In genomic region chr4:41108481-41108880, GRCh38 we compare ENCODE assay signal across 20 cellular contexts.
DNase-seq lines count a peak whose midpoint lies in the region; ATAC-seq, FAIRE-seq and TF ChIP-seq lines count a peak whose summit lies in the region.
"Had no signal": no experiment of that assay in that cellular context is flagged by ENCODE, and none has a peak within 500 bp of the region (broad histone marks: within the 10 kb centered on the region; RNA-seq: fewer than 3 reads in every experiment).

No MANE protein-coding gene starts in this region.

- H3K4me3 ChIP-seq in breast epithelium: no peak overlapping the region
- H3K4me3 ChIP-seq: BLaER1 treated with 17β-estradiol and CSF1 and Interleukin-3, amounts not matched to agents 10 nM and 100 nM had no signal

- H3K4me1 ChIP-seq in breast epithelium: no peaks in the 10 kb centered on the region

- H3K4me1 Mint-ChIP-seq in MCF 10A (ENCODE audit: insufficient read depth, unreplicated experiment): peaks cover 8% of the 10 kb centered on the region
- H3K4me1 Mint-ChIP-seq in activated CD8-positive, alpha-beta T cell treated with anti-CD3 and anti-CD28 coated beads, Interleukin-2, amount 10 ng/mL, durations not matched to agents 7 days and 5 days (ENCODE audit: low read depth): no peaks in the 10 kb centered on the region
- H3K4me1 Mint-ChIP-seq: B cell had no signal

- H3K27ac Mint-ChIP-seq in MCF 10A (ENCODE audit: low read depth, unreplicated experiment): peak overlapping the region; percentile 17
- H3K27ac Mint-ChIP-seq in activated CD8-positive, alpha-beta T cell treated with anti-CD3 and anti-CD28 coated beads, Interleukin-2, amount 10 ng/mL, durations not matched to agents 7 days and 5 days: no peak overlapping the region
- H3K27ac Mint-ChIP-seq: B cell; CD8-positive, alpha-beta T cell had no signal

- no peaks in the 10 kb centered on the region for H3K9me3 ChIP-seq in breast epithelium

- peak; percentile 54 for FAIRE-seq in HTR-8/SVneo (lab: Jason Lieb, UNC)
- FAIRE-seq: GM12891, GM19239, H54 had no signal

- intact Hi-C loops in MCF 10A (cut with micrococcal nuclease) (no loop called here), breast epithelium (cut with DNase I; ENCODE audit: low total_unique reads) (no loop called here)

- H3K27me3 Mint-ChIP-seq in MCF 10A (ENCODE audit: insufficient read depth, unreplicated experiment): no peaks in the 10 kb centered on the region
- H3K27me3 Mint-ChIP-seq in activated CD8-positive, alpha-beta T cell treated with anti-CD3 and anti-CD28 coated beads, Interleukin-2, amount 10 ng/mL, durations not matched to agents 7 days and 5 days (ENCODE audit: low read depth): no peaks in the 10 kb centered on the region
- H3K27me3 Mint-ChIP-seq: B cell had no signal

- TF ChIP-seq POLR2A in breast epithelium (IDR thresholded peaks at IDR 0.05): no peak

- no peak overlapping the region for H3K4me3 Mint-ChIP-seq in MCF 10A (ENCODE audit: unreplicated experiment)
- no peak overlapping the region for H3K4me3 Mint-ChIP-seq in activated CD8-positive, alpha-beta T cell treated with anti-CD3 and anti-CD28 coated beads, Interleukin-2, amount 10 ng/mL, durations not matched to agents 7 days and 5 days
- H3K4me3 Mint-ChIP-seq: B cell; CD8-positive, alpha-beta T cell had no signal

- H3K9me3 Mint-ChIP-seq in MCF 10A (ENCODE audit: unreplicated experiment): no peaks in the 10 kb centered on the region
- H3K9me3 Mint-ChIP-seq in activated CD8-positive, alpha-beta T cell treated with anti-CD3 and anti-CD28 coated beads, Interleukin-2, amount 10 ng/mL, durations not matched to agents 7 days and 5 days (ENCODE audit: insufficient read depth): no peaks in the 10 kb centered on the region

- POLR2A ChIA-PET in MCF 10A (lab: Yijun Ruan, JAX): no interaction called here
- POLR2A ChIA-PET in activated CD8-positive, alpha-beta T cell treated with anti-CD3 and anti-CD28 coated beads, Interleukin-2, amount 10 ng/mL, durations not matched to agents 7 days and 5 days (lab: Charles Lee): no interaction called here

- H3K27ac ChIP-seq in breast epithelium (no peak overlapping the region), substantia nigra (ENCODE audit: low read depth, low read length, poor library complexity, severe bottlenecking) (peak overlapping the region; percentile 12)
- H3K27ac ChIP-seq: BLaER1 treated with 17β-estradiol and CSF1 and Interleukin-3, amounts not matched to agents 10 nM and 100 nM had no signal

- H3K36me3 Mint-ChIP-seq in MCF 10A (ENCODE audit: insufficient read depth, unreplicated experiment): peaks cover 34% of the 10 kb centered on the region
- no peaks in the 10 kb centered on the region for H3K36me3 Mint-ChIP-seq in activated CD8-positive, alpha-beta T cell treated with anti-CD3 and anti-CD28 coated beads, Interleukin-2, amount 10 ng/mL, durations not matched to agents 7 days and 5 days (ENCODE audit: low read depth)
- H3K36me3 Mint-ChIP-seq: CD8-positive, alpha-beta T cell had no signal

- TF ChIP-seq CTCF in MCF 10A (IDR thresholded peaks at IDR 0.05; ENCODE audit: unreplicated experiment) (no peak), breast epithelium (IDR thresholded peaks at IDR 0.05) (no peak)

- no TSS peak for BruUV-seq in MCF 10A (replicated peaks; lab: Mats Ljungman, UMichigan)

- no peak for DNase-seq in MCF 10A (ENCODE audit: unreplicated experiment)
- no peak for DNase-seq in breast epithelium (ENCODE audit: low spot score in 2 of 2)
- DNase-seq in HTR-8/SVneo (ENCODE audit: insufficient read length, low spot score): no peak
- peak; percentile 39 for DNase-seq in islet precursor cell
- DNase-seq in substantia nigra (lab: John Stamatoyannopoulos, UW): no peak
- DNase-seq in T-helper 1 cell: no peak
- DNase-seq in effector CD8-positive, alpha-beta T cell (lab: John Stamatoyannopoulos, UW): no peak
- no peak for DNase-seq in activated CD8-positive, alpha-beta T cell treated with anti-CD3 and anti-CD28 coated beads, Interleukin-2, amount 10 ng/mL, durations not matched to agents 7 days and 5 days
- DNase-seq: 8988T; CD8-positive, alpha-beta T cell; DMS 273 treated with DMSO at 0.1 percent for 48 hours; DMS53; DND-41; EL; HCEC 1CT had no signal

- ATAC-seq in activated CD8-positive, alpha-beta T cell treated with anti-CD3 and anti-CD28 coated beads, Interleukin-2, amount 10 ng/mL, durations not matched to agents 7 days and 5 days: no peak
- ATAC-seq: CD8-positive, alpha-beta T cell had no signal

- CTCF ChIA-PET in MCF 10A (lab: Yijun Ruan, JAX): no interaction called here
- CTCF ChIA-PET in activated CD8-positive, alpha-beta T cell treated with anti-CD3 and anti-CD28 coated beads, Interleukin-2, amount 10 ng/mL, durations not matched to agents 7 days and 5 days (lab: Charles Lee): no interaction called here

- H3K36me3 ChIP-seq in breast epithelium: no peaks in the 10 kb centered on the region

- no peaks in the 10 kb centered on the region for H3K27me3 ChIP-seq in breast epithelium
- H3K27me3 ChIP-seq: BLaER1 treated with 17β-estradiol and CSF1 and Interleukin-3, amounts not matched to agents 10 nM and 100 nM had no signal
